18 cellular contexts compared by ENCODE assay signal in genomic region chr12:113639474-113639873, GRCh38.
DNase-seq lines count a peak whose midpoint lies in the region; ATAC-seq and TF ChIP-seq lines count a peak whose summit lies in the region.
"Had no signal": no experiment of that assay in that cellular context is flagged by ENCODE, and none has a peak within 500 bp of the region (broad histone marks: within the 10 kb centered on the region; RNA-seq: fewer than 3 reads in every experiment).

No MANE protein-coding gene starts in this region.

- peaks cover 43% of the 10 kb centered on the region for H3K27me3 Mint-ChIP-seq in brain
- peaks cover 76% of the 10 kb centered on the region for H3K27me3 Mint-ChIP-seq in mesothelial cell of epicardium (ENCODE audit: low read depth)
- peaks cover 55% of the 10 kb centered on the region for H3K27me3 Mint-ChIP-seq in neural progenitor cell (ENCODE audit: insufficient read depth, low read depth)

- H3K36me3 ChIP-seq in HEK293 (ENCODE audit: control insufficient read depth in 2 of 2, insufficient read depth in 1 of 2, low read length in 2 of 2) (no peaks in the 10 kb centered on the region), neural progenitor cell (no peaks in the 10 kb centered on the region), hepatocyte (replicated peaks; ENCODE audit: insufficient read depth, low read depth) (no peaks in the 10 kb centered on the region)
- H3K36me3 ChIP-seq: BLaER1 treated with 17β-estradiol and CSF1 and Interleukin-3, amounts not matched to agents 10 nM and 100 nM had no signal

- H4K20me1 ChIP-seq in neural progenitor cell (ENCODE audit: low read depth) (peaks cover 3% of the 10 kb centered on the region), hepatocyte (ENCODE audit: insufficient read depth, poor library complexity, severe bottlenecking) (no peaks in the 10 kb centered on the region)

- H3K27ac ChIP-seq in HEK293 (ENCODE audit: extremely low read depth, low read depth, low read length) (no peak overlapping the region), neural progenitor cell (no peak overlapping the region), hepatocyte (no peak overlapping the region)
- H3K27ac ChIP-seq: BLaER1 treated with 17β-estradiol and CSF1 and Interleukin-3, amounts not matched to agents 10 nM and 100 nM; GM23248; KMS-11 had no signal

- peak overlapping the region in 3 of 5 experiments; percentile 26 to 82 (median 58) for H3K4me3 Mint-ChIP-seq in brain
- H3K4me3 Mint-ChIP-seq in mesothelial cell of epicardium = peak overlapping the region; percentile 71
- no peak overlapping the region for H3K4me3 Mint-ChIP-seq in neural progenitor cell
- H3K4me3 Mint-ChIP-seq: B cell; CD8-positive, alpha-beta T cell had no signal

- H3K79me2 ChIP-seq in neural progenitor cell (ENCODE audit: low read depth) (no peaks in the 10 kb centered on the region), hepatocyte (no peaks in the 10 kb centered on the region)

- TF ChIP-seq CTCF in HEK293 (tag by site-specific recombination; IDR thresholded peaks at IDR 0.05) (no peak), brain (conservative IDR thresholded peaks at IDR 0.05) (no peak), mesothelial cell of epicardium (IDR thresholded peaks at IDR 0.05; ENCODE audit: unreplicated experiment) (no peak), neural progenitor cell (IDR thresholded peaks at IDR 0.05) (no peak), hepatocyte (IDR thresholded peaks at IDR 0.05; ENCODE audit: poor library complexity) (no peak)

- H3K9me3 ChIP-seq in HEK293 (ENCODE audit: control insufficient read depth, insufficient read depth, low read depth, low read length) = no peaks in the 10 kb centered on the region
- no peaks in the 10 kb centered on the region for H3K9me3 ChIP-seq in neural progenitor cell (ENCODE audit: low read depth)
- no peaks in the 10 kb centered on the region for H3K9me3 ChIP-seq in hepatocyte (ENCODE audit: low read depth)
- H3K9me3 ChIP-seq: BLaER1 treated with 17β-estradiol and CSF1 and Interleukin-3, amounts not matched to agents 10 nM and 100 nM had no signal

- peaks cover 74% of the 10 kb centered on the region for H3F3A ChIP-seq in neural progenitor cell (ENCODE audit: low read depth)

- H3K36me3 Mint-ChIP-seq in brain (no peaks in the 10 kb centered on the region), mesothelial cell of epicardium (no peaks in the 10 kb centered on the region), neural progenitor cell (no peaks in the 10 kb centered on the region)
- H3K36me3 Mint-ChIP-seq: CD8-positive, alpha-beta T cell had no signal

- H3K4me1 Mint-ChIP-seq in brain = peaks cover 32% of the 10 kb centered on the region
- H3K4me1 Mint-ChIP-seq in mesothelial cell of epicardium = peaks cover 3% of the 10 kb centered on the region
- peaks cover 47% of the 10 kb centered on the region for H3K4me1 Mint-ChIP-seq in neural progenitor cell
- H3K4me1 Mint-ChIP-seq: B cell had no signal

- POLR2A ChIA-PET in HEK293 (lab: Yijun Ruan, JAX) = no interaction called here

- H3K4me1 ChIP-seq in HEK293 (ENCODE audit: control insufficient read depth, insufficient read depth, low read length) (no peaks in the 10 kb centered on the region), neural progenitor cell (peaks cover 40% of the 10 kb centered on the region), hepatocyte (ENCODE audit: insufficient read depth) (no peaks in the 10 kb centered on the region)
- H3K4me1 ChIP-seq: BLaER1 treated with 17β-estradiol and CSF1 and Interleukin-3, amounts not matched to agents 10 nM and 100 nM had no signal

- no peak for ATAC-seq in HG03354 (IDR thresholded peaks at IDR 0.05; ENCODE audit: poor library complexity, severe bottlenecking, unreplicated experiment)
- ATAC-seq: CD8-positive, alpha-beta T cell; HCT116 had no signal

- no peak overlapping the region for H3K4me2 ChIP-seq in neural progenitor cell
- H3K4me2 ChIP-seq in hepatocyte = no peak overlapping the region
- H3K4me2 ChIP-seq: BLaER1 treated with 17β-estradiol and CSF1 and Interleukin-3, amounts not matched to agents 10 nM and 100 nM; KMS-11 had no signal

- DNase-seq in mesothelial cell of epicardium (ENCODE audit: low spot score in 2 of 2, unreplicated experiment in 2 of 2) (no peak), neural progenitor cell (ENCODE audit: low spot score) (no peak), NCI-H524 (lab: John Stamatoyannopoulos, UW) (no peak), hepatocyte (ENCODE audit: low spot score) (no peak)
- DNase-seq: Calu3; CD8-positive, alpha-beta T cell; DMS 273 treated with DMSO at 0.1 percent for 48 hours; DND-41; EL; GM23248; H7 had no signal

- H3K27ac Mint-ChIP-seq in brain (peak overlapping the region in 1 of 5 experiments; percentile 97), mesothelial cell of epicardium (no peak overlapping the region), neural progenitor cell (peak overlapping the region; percentile 2)
- H3K27ac Mint-ChIP-seq: B cell; CD8-positive, alpha-beta T cell had no signal

- H3K9ac ChIP-seq in neural progenitor cell = no peak overlapping the region
- H3K9ac ChIP-seq: BLaER1 treated with 17β-estradiol and CSF1 and Interleukin-3, amounts not matched to agents 10 nM and 100 nM; GM23248; KMS-11 had no signal

- CTCF ChIA-PET in HEK293 (lab: Yijun Ruan, JAX) = no interaction called here

- H3K27me3 ChIP-seq in neural progenitor cell (no peaks in the 10 kb centered on the region), hepatocyte (peaks cover 79% of the 10 kb centered on the region)
- H3K27me3 ChIP-seq: BLaER1 treated with 17β-estradiol and CSF1 and Interleukin-3, amounts not matched to agents 10 nM and 100 nM had no signal

- H2AFZ ChIP-seq in neural progenitor cell (replicated peaks) (no peak overlapping the region), hepatocyte (no peak overlapping the region)
- H2AFZ ChIP-seq: GM23248 had no signal

- no peak overlapping the region for H3K4me3 ChIP-seq in HEK293 (ENCODE audit: low read depth, low read length)
- H3K4me3 ChIP-seq in neural progenitor cell = no peak overlapping the region
- H3K4me3 ChIP-seq in hepatocyte = no peak overlapping the region
- H3K4me3 ChIP-seq: BLaER1 treated with 17β-estradiol and CSF1 and Interleukin-3, amounts not matched to agents 10 nM and 100 nM; GM23248 had no signal

- 90% methylated on average over 10 of the region's 10 CpGs for WGBS in hepatocyte (ENCODE audit: low lambda C conversion rate, missing lambda C conversion rate)

- H3K9me2 ChIP-seq in hepatocyte (replicated peaks; ENCODE audit: insufficient read depth) = no peaks in the 10 kb centered on the region

- H3K9me3 Mint-ChIP-seq in brain = peaks cover 0 to 10% (median 0%) of the 10 kb centered on the region in 5 experiments
- no peaks in the 10 kb centered on the region for H3K9me3 Mint-ChIP-seq in mesothelial cell of epicardium
- no peaks in the 10 kb centered on the region for H3K9me3 Mint-ChIP-seq in neural progenitor cell
- H3K9me3 Mint-ChIP-seq: CD8-positive, alpha-beta T cell had no signal

TF ChIP-seq in HEK293, 187 proteins besides CTCF, POLR2A, EP300 and RAD21:
- TF ChIP-seq ZNF521 (tag by site-specific recombination; IDR thresholded peaks at IDR 0.05) = no peak
- TF ChIP-seq ZSCAN4 (tag by site-specific recombination; IDR thresholded peaks at IDR 0.05) = 0 out of 2 replicates have a peak, but pooled peaks have one; percentile 20
